Comparison of ENCODE assay signal across 9 cellular contexts in the genomic region with DNA sequence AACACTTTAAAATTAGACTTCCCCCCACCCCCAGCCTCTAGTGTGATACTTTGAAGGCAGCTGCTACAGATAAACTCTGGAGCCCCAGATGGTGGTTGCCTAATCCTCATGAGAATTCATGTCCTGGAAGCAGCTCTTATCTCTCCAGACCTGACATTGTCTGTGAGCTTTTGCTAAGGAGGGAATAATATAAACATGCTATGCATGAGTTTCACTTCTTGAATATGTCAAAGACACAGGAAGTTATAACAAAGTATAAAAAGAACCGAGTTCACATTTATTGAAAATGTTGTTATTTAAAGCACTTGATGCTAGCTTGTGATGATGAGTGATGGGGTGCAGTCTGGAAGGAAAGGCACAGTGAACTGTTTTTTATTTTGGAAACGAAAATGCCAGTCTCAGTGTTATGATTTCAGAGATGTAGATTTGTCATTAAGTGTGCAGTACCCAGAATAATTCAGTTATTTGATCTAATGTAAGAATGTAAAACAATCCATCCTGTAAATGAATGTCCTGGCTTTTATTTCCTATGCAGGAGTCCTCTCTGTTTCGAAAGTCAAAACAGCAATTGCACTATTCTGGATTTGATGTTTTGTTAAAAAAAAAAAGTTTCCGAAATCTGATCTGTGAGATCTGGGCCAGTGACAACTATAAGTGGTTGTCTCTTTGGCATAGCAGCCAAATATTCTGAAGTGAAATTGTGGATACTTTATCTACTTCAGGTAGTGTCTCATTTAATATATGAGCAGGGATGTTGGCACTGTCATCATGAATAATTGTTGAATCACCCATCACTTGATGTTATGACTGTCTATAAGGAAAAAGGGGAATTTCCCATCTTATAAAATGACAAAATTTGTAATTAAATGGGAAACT.
A peak's percentile ranks its signal among the peaks of the same experiment; 100 is the strongest.
DNase-seq lines count a peak whose midpoint lies in the region; ATAC-seq and TF ChIP-seq lines count a peak whose summit lies in the region.
"Had no signal": no experiment of that assay in that cellular context is flagged by ENCODE, and none has a peak within 500 bp of the region (broad histone marks: within the 10 kb centered on the region; RNA-seq: fewer than 3 reads in every experiment).

No MANE protein-coding gene starts in this region.

- peak overlapping the region; percentile 16 for H3K4me3 Mint-ChIP-seq in osteocyte (ENCODE audit: unreplicated experiment)

- H3K27ac Mint-ChIP-seq in activated naive CD4-positive, alpha-beta T cell treated with anti-CD3 and anti-CD28 coated beads, Interleukin-2, amount 50 U/mL, for 72 hours = peak overlapping the region; percentile 74 to 83
- H3K27ac Mint-ChIP-seq in osteocyte (ENCODE audit: unreplicated experiment) = peak overlapping the region; percentile 81

- ATAC-seq in activated naive CD4-positive, alpha-beta T cell treated with anti-CD3 and anti-CD28 coated beads, Interleukin-2, amount 50 U/mL, for 72 hours = peak; percentile 83
- ATAC-seq: HCT116 had no signal

- TF ChIP-seq CTCF in GM20000 (IDR thresholded peaks at IDR 0.05; ENCODE audit: extremely low read depth, missing control alignments) (no peak), osteocyte (IDR thresholded peaks at IDR 0.05) (no peak)

- peaks cover 42% of the 10 kb centered on the region for H3K4me1 Mint-ChIP-seq in osteocyte (ENCODE audit: unreplicated experiment)

- no peaks in the 10 kb centered on the region for H3K27me3 Mint-ChIP-seq in osteocyte (ENCODE audit: unreplicated experiment)

- DNase-seq in CMK (ENCODE audit: low read depth) (peak; percentile 62), GM20000 (ENCODE audit: low spot score) (peak; percentile 17), M059J (ENCODE audit: low read depth) (peak; percentile 38), osteocyte (ENCODE audit: extremely low spot score, unreplicated experiment) (no peak), nucleus accumbens (lab: John Stamatoyannopoulos, UW) (no peak), COLO829 (ENCODE audit: low spot score) (no peak)
- DNase-seq in activated naive CD4-positive, alpha-beta T cell treated with anti-CD3 and anti-CD28 coated beads, Interleukin-2, amount 50 U/mL, for 72 hours (ENCODE audit: low spot score in 2 of 2) = no peak
- DNase-seq in stimulated activated naive CD4-positive, alpha-beta T cell treated with Interleukin-2 at 50 U/mL for 16 hours (lab: John Stamatoyannopoulos, UW) = no peak

- peaks cover 3 to 6% of the 10 kb centered on the region in 2 donors for H3K9me3 Mint-ChIP-seq in activated naive CD4-positive, alpha-beta T cell treated with anti-CD3 and anti-CD28 coated beads, Interleukin-2, amount 50 U/mL, for 72 hours
- no peaks in the 10 kb centered on the region for H3K9me3 Mint-ChIP-seq in osteocyte (ENCODE audit: unreplicated experiment)

- H3K36me3 Mint-ChIP-seq in activated naive CD4-positive, alpha-beta T cell treated with anti-CD3 and anti-CD28 coated beads, Interleukin-2, amount 50 U/mL, for 72 hours = peaks cover 8 to 25% of the 10 kb centered on the region in 2 donors
- H3K36me3 Mint-ChIP-seq in osteocyte (ENCODE audit: unreplicated experiment) = peaks cover 7% of the 10 kb centered on the region

Comparison
In these comparisons a context has a peak if more than half of its experiments do, and no peak if none do; other contexts are left out.
1. DNase-seq: peak in CMK (single experiment), GM20000 (single experiment) and M059J (single experiment); none in activated naive CD4-positive, alpha-beta T cell treated with anti-CD3 and anti-CD28 coated beads, Interleukin-2, amount 50 U/mL, for 72 hours (0 of 2), osteocyte (single experiment), stimulated activated naive CD4-positive, alpha-beta T cell treated with Interleukin-2 at 50 U/mL for 16 hours (single experiment), nucleus accumbens (0 of 56) and COLO829 (single experiment).